ENCODE assay signal across 8 cellular contexts in genomic region chr3:184334470-184335158, GRCh38. TPM values are rescaled to one million over a fixed set of nuclear protein-coding genes. Genes with fewer than 3 reads are reported as not detected.
A peak's percentile ranks its signal among the peaks of the same experiment; 100 is the strongest.
DNase-seq lines count a peak whose midpoint lies in the region; ATAC-seq and TF ChIP-seq lines count a peak whose summit lies in the region.

No MANE protein-coding gene starts in this region.

- H3K36me3 Mint-ChIP-seq in activated T-helper 2 cell treated with anti-CD3 and anti-CD28 coated beads, Interferon-gamma antibody, Interleukin-2, Interleukin-4, amounts not matched to agents 10 μg/mL and 5 μg/mL and 100 μg/mL, durations not matched to agents 14 hours and 24 hours and 36 hours (ENCODE audit: low read depth), result peaks cover 55% of the 10 kb centered on the region

- H3K27me3 Mint-ChIP-seq in activated T-helper 2 cell treated with anti-CD3 and anti-CD28 coated beads, Interferon-gamma antibody, Interleukin-2, Interleukin-4, amounts not matched to agents 10 μg/mL and 5 μg/mL and 100 μg/mL, durations not matched to agents 14 hours and 24 hours and 36 hours (ENCODE audit: low read depth), result no peaks in the 10 kb centered on the region

- DNase-seq in stimulated activated CD4-positive, alpha-beta T cell treated with anti-CD3 and anti-CD28 coated beads, Interleukin-15, amount 100 ng/mL, for 24 hours, result peak; percentile 56
- DNase-seq in stimulated activated CD4-positive, alpha-beta T cell treated with anti-CD3 and anti-CD28 coated beads, Interleukin-2, amount 100 ng/mL, for 48 hours, result no peak
- peak; percentile 42 for DNase-seq in activated T-helper 2 cell treated with anti-CD3 and anti-CD28 coated beads, Interferon-gamma antibody, Interleukin-2, Interleukin-4, amounts not matched to agents 10 μg/mL and 5 μg/mL and 100 μg/mL, durations not matched to agents 14 hours and 24 hours and 36 hours (ENCODE audit: low spot score)
- DNase-seq in left ventricle myocardium inferior (no peak), sciatic nerve (ENCODE audit: low spot score) (no peak), NCI-H510A treated with DMSO at 0.1 percent for 48 hours (lab: John Stamatoyannopoulos, UW) (no peak)
- DNase-seq in stimulated activated CD8-positive, alpha-beta memory T cell treated with anti-CD3 and anti-CD28 coated beads, Interleukin-12 subunit alpha, Interleukin-12 subunit beta, amount 100 ng/mL, for 1 hour (ENCODE audit: low read depth), result peak; percentile 27

- peaks cover 69% of the 10 kb centered on the region for H3K4me1 ChIP-seq in left ventricle myocardium inferior

- peaks cover 50% of the 10 kb centered on the region for H3K4me1 Mint-ChIP-seq in activated T-helper 2 cell treated with anti-CD3 and anti-CD28 coated beads, Interferon-gamma antibody, Interleukin-2, Interleukin-4, amounts not matched to agents 10 μg/mL and 5 μg/mL and 100 μg/mL, durations not matched to agents 14 hours and 24 hours and 36 hours (ENCODE audit: low read depth)

- H3K4me3 Mint-ChIP-seq in activated T-helper 2 cell treated with anti-CD3 and anti-CD28 coated beads, Interferon-gamma antibody, Interleukin-2, Interleukin-4, amounts not matched to agents 10 μg/mL and 5 μg/mL and 100 μg/mL, durations not matched to agents 14 hours and 24 hours and 36 hours (ENCODE audit: low read depth), result peak overlapping the region; percentile 65

- H3K36me3 ChIP-seq in left ventricle myocardium inferior, result peaks cover 56% of the 10 kb centered on the region

- H3K27ac ChIP-seq in left ventricle myocardium inferior (replicated peaks), result peak overlapping the region; percentile 97

- intact Hi-C loops in activated T-helper 2 cell treated with anti-CD3 and anti-CD28 coated beads, Interferon-gamma antibody, Interleukin-2, Interleukin-4, amounts not matched to agents 10 μg/mL and 5 μg/mL and 100 μg/mL, durations not matched to agents 14 hours and 24 hours and 36 hours (cut with micrococcal nuclease), result loop anchor here (1.0 to 2.0 kb wide), 3 partner anchors 20 to 36 kb away; partner anchors contain the start of genes EIF4G1 and PSMD2
- intact Hi-C loops in left ventricle myocardium inferior (cut with micrococcal nuclease), result no loop called here
- intact Hi-C loops in sciatic nerve (cut with DNase I), result no loop called here

- no peak for TF ChIP-seq CTCF in left ventricle myocardium inferior (IDR thresholded peaks at IDR 0.05; ENCODE audit: borderline replicate concordance)

- H3K27ac Mint-ChIP-seq in activated T-helper 2 cell treated with anti-CD3 and anti-CD28 coated beads, Interferon-gamma antibody, Interleukin-2, Interleukin-4, amounts not matched to agents 10 μg/mL and 5 μg/mL and 100 μg/mL, durations not matched to agents 14 hours and 24 hours and 36 hours, result peak overlapping the region; percentile 95

- no peak for ATAC-seq in sciatic nerve
- ATAC-seq in HG03108 (IDR thresholded peaks at IDR 0.05; ENCODE audit: unreplicated experiment), result no peak

- no peaks in the 10 kb centered on the region for H3K9me3 Mint-ChIP-seq in activated T-helper 2 cell treated with anti-CD3 and anti-CD28 coated beads, Interferon-gamma antibody, Interleukin-2, Interleukin-4, amounts not matched to agents 10 μg/mL and 5 μg/mL and 100 μg/mL, durations not matched to agents 14 hours and 24 hours and 36 hours

- no peaks in the 10 kb centered on the region for H3K9me3 ChIP-seq in left ventricle myocardium inferior (replicated peaks)

- no peaks in the 10 kb centered on the region for H3K27me3 ChIP-seq in left ventricle myocardium inferior (ENCODE audit: low read depth)

- no peak overlapping the region for H3K4me3 ChIP-seq in left ventricle myocardium inferior

RNA-seq across cellular contexts. Expression of gene FAM131A, which starts 2.8 kb away (rescaled TPM):
- total RNA-seq in activated T-helper 2 cell treated with anti-CD3 and anti-CD28 coated beads, Interferon-gamma antibody, Interleukin-2, Interleukin-4, amounts not matched to agents 10 μg/mL and 5 μg/mL and 100 μg/mL, durations not matched to agents 14 hours and 24 hours and 36 hours, result 12.6 and 13.9 TPM in 2 replicates
- total RNA-seq in left ventricle myocardium inferior, result 30.2 TPM
- 22.6 TPM for total RNA-seq in sciatic nerve

RNA-seq across cellular contexts. Expression of gene EIF4G1, which starts 20.2 kb away (rescaled TPM):
- total RNA-seq in activated T-helper 2 cell treated with anti-CD3 and anti-CD28 coated beads, Interferon-gamma antibody, Interleukin-2, Interleukin-4, amounts not matched to agents 10 μg/mL and 5 μg/mL and 100 μg/mL, durations not matched to agents 14 hours and 24 hours and 36 hours, result 624 and 628 TPM in 2 replicates
- total RNA-seq in left ventricle myocardium inferior (224 TPM), sciatic nerve (248 TPM)

RNA-seq across cellular contexts. Expression of gene CLCN2, which starts 26.8 kb away (rescaled TPM):
- total RNA-seq in activated T-helper 2 cell treated with anti-CD3 and anti-CD28 coated beads, Interferon-gamma antibody, Interleukin-2, Interleukin-4, amounts not matched to agents 10 μg/mL and 5 μg/mL and 100 μg/mL, durations not matched to agents 14 hours and 24 hours and 36 hours, result 6.9 and 9.6 TPM in 2 replicates
- 1.7 TPM for total RNA-seq in left ventricle myocardium inferior
- total RNA-seq in sciatic nerve, result 24.5 TPM

RNA-seq across cellular contexts. Expression of gene POLR2H, which starts 26.9 kb away (rescaled TPM):
- total RNA-seq in activated T-helper 2 cell treated with anti-CD3 and anti-CD28 coated beads, Interferon-gamma antibody, Interleukin-2, Interleukin-4, amounts not matched to agents 10 μg/mL and 5 μg/mL and 100 μg/mL, durations not matched to agents 14 hours and 24 hours and 36 hours, result 150 and 155 TPM in 2 replicates
- total RNA-seq in left ventricle myocardium inferior (24.3 TPM), sciatic nerve (57.8 TPM)

RNA-seq across cellular contexts. Expression of gene PSMD2, which starts 35.6 kb away (rescaled TPM):
- 268 and 275 TPM in 2 replicates for total RNA-seq in activated T-helper 2 cell treated with anti-CD3 and anti-CD28 coated beads, Interferon-gamma antibody, Interleukin-2, Interleukin-4, amounts not matched to agents 10 μg/mL and 5 μg/mL and 100 μg/mL, durations not matched to agents 14 hours and 24 hours and 36 hours
- total RNA-seq in left ventricle myocardium inferior (213 TPM), sciatic nerve (122 TPM)

Comparison
In these comparisons a context has a peak if more than half of its experiments do, and no peak if none do; other contexts are left out.
1. DNase-seq: peak in stimulated activated CD4-positive, alpha-beta T cell treated with anti-CD3 and anti-CD28 coated beads, Interleukin-15, amount 100 ng/mL, for 24 hours (single experiment), activated T-helper 2 cell treated with anti-CD3 and anti-CD28 coated beads, Interferon-gamma antibody, Interleukin-2, Interleukin-4, amounts not matched to agents 10 μg/mL and 5 μg/mL and 100 μg/mL, durations not matched to agents 14 hours and 24 hours and 36 hours (single experiment) and stimulated activated CD8-positive, alpha-beta memory T cell treated with anti-CD3 and anti-CD28 coated beads, Interleukin-12 subunit alpha, Interleukin-12 subunit beta, amount 100 ng/mL, for 1 hour (single experiment); none in stimulated activated CD4-positive, alpha-beta T cell treated with anti-CD3 and anti-CD28 coated beads, Interleukin-2, amount 100 ng/mL, for 48 hours (0 of 2), left ventricle myocardium inferior (single experiment), sciatic nerve (single experiment) and NCI-H510A treated with DMSO at 0.1 percent for 48 hours (single experiment).